ENCODE assay signal across 10 cellular contexts in the genomic region with DNA sequence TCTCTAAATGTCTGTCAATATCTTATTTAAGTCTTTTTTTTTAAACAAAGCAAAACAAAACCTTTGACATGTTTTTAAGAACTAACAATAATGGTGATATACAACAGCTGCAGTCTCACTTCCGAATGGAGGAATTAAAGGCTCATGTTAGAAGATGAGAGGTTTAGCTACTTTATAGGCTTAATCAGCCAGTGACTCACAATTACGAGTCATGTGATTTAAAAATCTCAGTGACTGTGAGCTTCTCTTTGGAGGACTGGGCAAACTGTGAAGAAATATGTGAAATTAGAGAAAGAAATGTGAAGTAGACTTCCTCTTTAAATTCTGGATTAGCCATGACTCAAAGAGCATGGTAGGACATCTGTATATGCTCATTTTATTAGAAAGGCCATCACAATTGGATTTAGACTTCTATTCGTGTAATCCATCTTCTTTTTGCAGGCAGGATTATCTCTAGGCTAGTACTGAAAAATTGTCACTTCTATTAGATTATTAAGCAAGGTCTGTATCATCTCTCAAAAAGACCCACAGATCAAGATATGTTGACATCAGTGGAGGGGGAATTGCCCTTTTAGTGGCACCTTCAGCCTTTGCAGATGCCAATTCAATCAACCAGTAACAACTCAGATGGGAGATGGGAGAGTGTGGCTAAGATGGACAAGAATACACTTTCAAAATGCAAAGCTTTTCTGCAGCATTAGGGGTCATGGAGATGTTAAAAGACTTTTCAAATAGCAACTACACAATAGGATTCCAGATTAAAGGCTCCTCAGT. TPM values are rescaled to one million over a fixed set of nuclear protein-coding genes. Genes with fewer than 3 reads are reported as not detected.
DNase-seq lines count a peak whose midpoint lies in the region; FAIRE-seq and TF ChIP-seq lines count a peak whose summit lies in the region.
"Had no signal": no experiment of that assay in that cellular context is flagged by ENCODE, and none has a peak within 500 bp of the region (broad histone marks: within the 10 kb centered on the region; RNA-seq: fewer than 3 reads in every experiment).

No MANE protein-coding gene starts in this region.

- dilution Hi-C loops in endothelial cell of umbilical vein (cut with MboI; ENCODE audit: extremely low pct_ligation_motif_present, low sequenced_read_pairs) = no loop called here

- H3K9me3 ChIP-seq in endothelial cell of umbilical vein (replicated peaks; ENCODE audit: control insufficient read depth, insufficient read depth, low read length) (no peaks in the 10 kb centered on the region), neural cell (ENCODE audit: low read length) (no peaks in the 10 kb centered on the region)

- no peak for TF ChIP-seq POLR2A in endothelial cell of umbilical vein (IDR thresholded peaks at IDR 0.05; ENCODE audit: low read depth, low read length)

- in situ Hi-C loops in GM13977 (cut with MboI; ENCODE audit: low pct_unique_long_range_greater_than_20kb, low sequenced_read_pairs, unreplicated experiment) = no loop called here

- no peak overlapping the region for H2AFZ ChIP-seq in endothelial cell of umbilical vein (ENCODE audit: low read depth, low read length)
- peak overlapping the region; percentile 5 for H2AFZ ChIP-seq in neural cell (ENCODE audit: low read depth, low read length)

- TF ChIP-seq CTCF in endothelial cell of umbilical vein (IDR thresholded peaks at IDR 0.05; ENCODE audit: extremely low read depth in 1 of 2, insufficient read depth in 1 of 2, low read depth in 1 of 2, low read length in 2 of 2) (no peak), neural cell (IDR thresholded peaks at IDR 0.05; ENCODE audit: poor library complexity, severe bottlenecking) (no peak), GM13977 (IDR thresholded peaks at IDR 0.05; ENCODE audit: extremely low read depth, insufficient read depth, missing control alignments) (no peak)

- TF ChIP-seq EP300 in neural cell (conservative IDR thresholded peaks at IDR 0.05; ENCODE audit: poor library complexity, severe bottlenecking) = no peak

- H3K27ac ChIP-seq in endothelial cell of umbilical vein (ENCODE audit: insufficient read depth, low read depth, low read length) = no peak overlapping the region
- peak overlapping the region; percentile 12 for H3K27ac ChIP-seq in neural cell (ENCODE audit: low read length)
- H3K27ac ChIP-seq: SK-N-MC had no signal

- H3K27me3 ChIP-seq in endothelial cell of umbilical vein (ENCODE audit: control insufficient read depth in 2 of 2, insufficient read depth in 2 of 2, low read length in 2 of 2) (no peaks in the 10 kb centered on the region), neural cell (ENCODE audit: insufficient read depth, low read depth, low read length) (no peaks in the 10 kb centered on the region)

- H4K20me1 ChIP-seq in endothelial cell of umbilical vein (replicated peaks; ENCODE audit: control insufficient read depth, extremely low read depth, insufficient read depth, low read length) (no peaks in the 10 kb centered on the region), neural cell (ENCODE audit: insufficient read depth) (no peaks in the 10 kb centered on the region)

- CTCF ChIA-PET in endothelial cell of umbilical vein (lab: Charles Lee) = interaction anchor here (0.6 to 1.0 kb wide), 2 partner anchors 12 to 120 kb away, joined by 3 to 4 read pairs; no protein-coding TSS in a partner anchor

- TF ChIP-seq RAD21 in neural cell (conservative IDR thresholded peaks at IDR 0.05) = no peak

- intact Hi-C loops in endothelial cell of umbilical vein (cut with micrococcal nuclease) = no loop called here

- H3K4me1 ChIP-seq in endothelial cell of umbilical vein (ENCODE audit: control insufficient read depth, extremely low read depth, insufficient read depth, low read length) = no peaks in the 10 kb centered on the region

- H3K79me2 ChIP-seq in endothelial cell of umbilical vein (ENCODE audit: control insufficient read depth, insufficient read depth, low read length) (no peaks in the 10 kb centered on the region), neural cell (replicated peaks; ENCODE audit: insufficient read depth, low read length) (no peaks in the 10 kb centered on the region)

- DNase-seq in ELR (ENCODE audit: low read depth) (peak; percentile 77), NCI-H82 treated with DMSO at 0.1 percent for 48 hours (lab: John Stamatoyannopoulos, UW; ENCODE audit: unreplicated experiment) (peak; percentile 68), endothelial cell of umbilical vein (ENCODE audit: low read depth, low spot score) (no peak), HPDE6-E6E7 (ENCODE audit: extremely low spot score) (no peak), dedifferentiated amniotic fluid mesenchymal stem cell (ENCODE audit: extremely low spot score) (no peak), NAMALWA (ENCODE audit: low spot score) (no peak), GM13977 (ENCODE audit: low spot score) (no peak)
- DNase-seq: stimulated activated naive CD4-positive, alpha-beta T cell had no signal

- H3K4me3 ChIP-seq in endothelial cell of umbilical vein (replicated peaks in 1 of 3; ENCODE audit: insufficient read depth in 1 of 3, low read depth in 1 of 3, low read length in 3 of 3) (no peak overlapping the region), neural cell (ENCODE audit: low read length) (no peak overlapping the region)
- H3K4me3 ChIP-seq: SK-N-MC had no signal

- H3K9ac ChIP-seq in endothelial cell of umbilical vein (replicated peaks; ENCODE audit: extremely low read depth, insufficient read depth, low read length) (no peak overlapping the region), neural cell (ENCODE audit: low read length) (no peak overlapping the region)

- H3K36me3 ChIP-seq in endothelial cell of umbilical vein (ENCODE audit: control insufficient read depth in 2 of 2, extremely low read depth in 1 of 2, insufficient read depth in 2 of 2, low read length in 2 of 2) (no peaks in the 10 kb centered on the region), neural cell (ENCODE audit: insufficient read depth, low read length) (no peaks in the 10 kb centered on the region)

- POLR2A ChIA-PET in endothelial cell of umbilical vein (lab: Charles Lee) = no interaction called here

- BruUV-seq in endothelial cell of umbilical vein (replicated peaks; lab: Mats Ljungman, UMichigan) = no TSS peak

- no peak for FAIRE-seq in endothelial cell of umbilical vein (lab: Jason Lieb, UNC)

- H3K4me2 ChIP-seq in endothelial cell of umbilical vein (ENCODE audit: insufficient read depth, low read length) (no peak overlapping the region), neural cell (ENCODE audit: low read length) (no peak overlapping the region)

- no peaks in the 10 kb centered on the region for H3K9me1 ChIP-seq in endothelial cell of umbilical vein (replicated peaks; ENCODE audit: control insufficient read depth, extremely low read depth, insufficient read depth, low read length)

- H3F3A ChIP-seq in neural cell (ENCODE audit: insufficient read depth, low read length, poor library complexity, severe bottlenecking) = no peaks in the 10 kb centered on the region

- no peaks in the 10 kb centered on the region for H3K9me2 ChIP-seq in neural cell (ENCODE audit: insufficient read depth, low read length)

TF ChIP-seq in endothelial cell of umbilical vein, 7 proteins besides CTCF, POLR2A, EP300 and RAD21:
- TF ChIP-seq MYC (IDR thresholded peaks at IDR 0.05; ENCODE audit: low read depth, low read length) (no peak), FOS (IDR thresholded peaks at IDR 0.05; ENCODE audit: borderline replicate concordance, insufficient read depth, low read length) (peak; percentile 11)

RNA-seq across cellular contexts. Expression of a gene that starts 28.6 kb away (rescaled TPM):
- total RNA-seq in endothelial cell of umbilical vein = not detected in 2 replicates
- polyA plus RNA-seq in endothelial cell of umbilical vein = not detected in 2 replicates
- polyA plus RNA-seq in endothelial cell of umbilical vein (2011; cell fraction: cytosol; rRNA removed) = not detected in 2 replicates
- not detected in 2 replicates for polyA plus RNA-seq in endothelial cell of umbilical vein (2011; cell fraction: nucleus; rRNA removed)
- polyA plus RNA-seq in endothelial cell of umbilical vein (2012) = not detected in 2 replicates
- not detected in 2 replicates for polyA minus RNA-seq in endothelial cell of umbilical vein
- polyA minus RNA-seq in endothelial cell of umbilical vein (2011; cell fraction: cytosol; rRNA and poly(A)+ RNA removed) = not detected
- not detected in 2 replicates for polyA minus RNA-seq in endothelial cell of umbilical vein (2011; cell fraction: nucleus; rRNA and poly(A)+ RNA removed)
- 5.4 and 5.6 TPM in 2 replicates for polyA plus RNA-seq in neural cell
- 26.7 and 27.3 TPM in 2 replicates for polyA minus RNA-seq in neural cell

RNA-seq across cellular contexts. Expression of a gene that starts 40.0 kb away (rescaled TPM):
- not detected in 2 replicates for total RNA-seq in endothelial cell of umbilical vein
- polyA plus RNA-seq in endothelial cell of umbilical vein = not detected in 2 replicates
- not detected in 2 replicates for polyA plus RNA-seq in endothelial cell of umbilical vein (2011; cell fraction: cytosol; rRNA removed)
- not detected in 2 replicates for polyA plus RNA-seq in endothelial cell of umbilical vein (2011; cell fraction: nucleus; rRNA removed)
- polyA plus RNA-seq in endothelial cell of umbilical vein (2012) = not detected in 2 replicates
- polyA minus RNA-seq in endothelial cell of umbilical vein = not detected in 2 replicates
- not detected for polyA minus RNA-seq in endothelial cell of umbilical vein (2011; cell fraction: cytosol; rRNA and poly(A)+ RNA removed)
- not detected in 2 replicates for polyA minus RNA-seq in endothelial cell of umbilical vein (2011; cell fraction: nucleus; rRNA and poly(A)+ RNA removed)
- polyA plus RNA-seq in neural cell = 3.4 and 4.0 TPM in 2 replicates
- 7.3 and 8.7 TPM in 2 replicates for polyA minus RNA-seq in neural cell

Comparison
In these comparisons a context has a peak if more than half of its experiments do, and no peak if none do; other contexts are left out.
1. DNase-seq: peak in ELR (single experiment) and NCI-H82 treated with DMSO at 0.1 percent for 48 hours (single experiment); none in endothelial cell of umbilical vein (single experiment), HPDE6-E6E7 (single experiment), dedifferentiated amniotic fluid mesenchymal stem cell (single experiment), NAMALWA (single experiment) and GM13977 (single experiment).